14 cellular contexts compared by ENCODE assay signal in the genomic region with DNA sequence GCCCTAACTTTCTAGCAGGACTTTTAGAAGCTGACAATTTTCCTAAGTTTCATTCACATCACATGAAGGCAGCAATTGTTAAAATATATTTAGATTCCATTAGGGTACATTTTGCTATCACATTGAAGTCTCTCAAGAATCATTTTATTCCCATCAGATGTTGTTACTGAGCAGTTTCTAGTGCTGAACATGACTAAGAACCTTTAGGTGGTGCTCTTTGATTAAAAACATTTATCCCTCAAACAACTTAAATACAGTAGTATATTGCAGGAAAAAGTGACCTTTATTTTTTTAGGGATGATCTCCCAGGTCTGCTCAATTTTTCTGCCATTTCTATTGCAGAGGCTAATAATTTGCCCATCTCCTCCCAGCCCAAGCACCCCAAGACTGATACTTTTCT. TPM values are rescaled to one million over a fixed set of nuclear protein-coding genes. Genes with fewer than 3 reads are reported as not detected.
A peak's percentile ranks its signal among the peaks of the same experiment; 100 is the strongest.
DNase-seq lines count a peak whose midpoint lies in the region; ATAC-seq and TF ChIP-seq lines count a peak whose summit lies in the region.
"Had no signal": no experiment of that assay in that cellular context is flagged by ENCODE, and none has a peak within 500 bp of the region (broad histone marks: within the 10 kb centered on the region; RNA-seq: fewer than 3 reads in every experiment).

No MANE protein-coding gene starts in this region.

- ATAC-seq in SK-N-SH treated with all-trans-retinoic acid at 6 μM for 48 hours (peak; percentile 50; the same call in 2 of the 3 replicates), left ventricle myocardium superior (peak; percentile 34)
- ATAC-seq in activated T-cell treated with anti-CD3 and anti-CD28 coated beads, Interleukin-2, amount 50 U/mL, for 4 hours, result no peak

- no peak overlapping the region for H2AFZ ChIP-seq in OCI-LY7 (ENCODE audit: low read length)

- intact Hi-C loops in left ventricle myocardium superior (cut with micrococcal nuclease) (no loop called here), OCI-LY7 (cut with micrococcal nuclease; ENCODE audit: unreplicated experiment) (no loop called here)

- DNase-seq in AG09319 (ENCODE audit: extremely low read depth, low read depth) (no peak), left ventricle myocardium superior (no peak), OCI-LY7 (ENCODE audit: low spot score) (no peak)
- no peak for DNase-seq in activated T-cell treated with anti-CD3 and anti-CD28 coated beads, Interleukin-2, amount 50 U/mL, for 4 hours
- no peak for DNase-seq in activated naive CD4-positive, alpha-beta T cell treated with anti-CD3 and anti-CD28 coated beads, Interleukin-2, amount 50 U/mL, for 16 hours
- no peak for DNase-seq in activated CD4-positive, CD25-positive, alpha-beta regulatory T cell treated with anti-CD3 and anti-CD28 coated beads, Interleukin-2, amount 50 U/mL, for 72 hours
- DNase-seq: CD4-positive, alpha-beta T cell; HCEC 1CT; head of caudate nucleus; mesendoderm; NCI-H1092 had no signal

- H3K4me1 ChIP-seq in HEK293 (ENCODE audit: control insufficient read depth, insufficient read depth, low read length) (no peaks in the 10 kb centered on the region), OCI-LY7 (ENCODE audit: insufficient read depth, low read length, poor library complexity, severe bottlenecking) (no peaks in the 10 kb centered on the region)

- H3K36me3 Mint-ChIP-seq in activated T-cell treated with anti-CD3 and anti-CD28 coated beads, Interleukin-2, amount 50 U/mL, for 4 hours (ENCODE audit: insufficient read depth), result peaks cover 35% of the 10 kb centered on the region

- H3K4me3 ChIP-seq in HEK293 (ENCODE audit: low read depth, low read length) (no peak overlapping the region), OCI-LY7 (ENCODE audit: low read depth, low read length, poor library complexity, severe bottlenecking) (no peak overlapping the region)
- H3K4me3 ChIP-seq: upper lobe of left lung had no signal

- H3K36me3 ChIP-seq in HEK293 (ENCODE audit: control insufficient read depth in 2 of 2, insufficient read depth in 1 of 2, low read length in 2 of 2), result peaks cover 0 to 5% of the 10 kb centered on the region in 2 experiments; a peak in 2 of 3 replicates
- H3K36me3 ChIP-seq in OCI-LY7 (ENCODE audit: insufficient read depth, low read length), result peaks cover 24% of the 10 kb centered on the region

- H3K27ac ChIP-seq in HEK293 (ENCODE audit: extremely low read depth, low read depth, low read length), result no peak overlapping the region
- no peak overlapping the region for H3K27ac ChIP-seq in OCI-LY7 (ENCODE audit: low read depth, low read length, poor library complexity, severe bottlenecking)
- H3K27ac ChIP-seq: upper lobe of left lung had no signal

- H3K9me3 ChIP-seq in HEK293 (ENCODE audit: control insufficient read depth, insufficient read depth, low read depth, low read length), result no peaks in the 10 kb centered on the region
- no peaks in the 10 kb centered on the region for H3K9me3 ChIP-seq in OCI-LY7 (ENCODE audit: low read length)
- H3K9me3 ChIP-seq: upper lobe of left lung had no signal

- H3K9me2 ChIP-seq in OCI-LY7 (ENCODE audit: insufficient read depth, low read length), result no peaks in the 10 kb centered on the region

- no TSS peak for BruUV-seq in OCI-LY7 (replicated peaks; lab: Mats Ljungman, UMichigan)

- CTCF ChIA-PET in HEK293 (lab: Yijun Ruan, JAX), result interaction anchor here (0.6 to 1.9 kb wide), 6 partner anchors 10 to 763 kb away, joined by 3 to 6 read pairs (median 4); no protein-coding TSS in a partner anchor
- CTCF ChIA-PET in OCI-LY7 (lab: Charles Lee; ENCODE audit: unreplicated experiment), result no interaction called here

- no peaks in the 10 kb centered on the region for H3K9me3 Mint-ChIP-seq in activated T-cell treated with anti-CD3 and anti-CD28 coated beads, Interleukin-2, amount 50 U/mL, for 4 hours
- H3K9me3 Mint-ChIP-seq: CD4-positive, alpha-beta T cell had no signal

- H3K4me3 Mint-ChIP-seq in activated T-cell treated with anti-CD3 and anti-CD28 coated beads, Interleukin-2, amount 50 U/mL, for 4 hours, result no peak overlapping the region
- H3K4me3 Mint-ChIP-seq: CD4-positive, alpha-beta T cell had no signal

- peaks cover 33% of the 10 kb centered on the region; the same call in 1 of the 2 replicates for H3K79me2 ChIP-seq in OCI-LY7 (ENCODE audit: insufficient read depth, low read depth, low read length)

- peaks cover 28% of the 10 kb centered on the region for H3K4me1 Mint-ChIP-seq in activated T-cell treated with anti-CD3 and anti-CD28 coated beads, Interleukin-2, amount 50 U/mL, for 4 hours (ENCODE audit: low read depth)

- H3K27me3 Mint-ChIP-seq in activated T-cell treated with anti-CD3 and anti-CD28 coated beads, Interleukin-2, amount 50 U/mL, for 4 hours (ENCODE audit: low read depth), result no peaks in the 10 kb centered on the region
- H3K27me3 Mint-ChIP-seq: CD4-positive, alpha-beta T cell had no signal

- H4K20me1 ChIP-seq in OCI-LY7 (ENCODE audit: insufficient read depth, low read length), result no peaks in the 10 kb centered on the region

- TF ChIP-seq CTCF in AG09319 (IDR thresholded peaks at IDR 0.05; ENCODE audit: low read depth, low read length) (peak; percentile 4), HEK293 (tag by site-specific recombination; IDR thresholded peaks at IDR 0.05) (no peak), OCI-LY7 (conservative IDR thresholded peaks at IDR 0.05; ENCODE audit: low read length) (no peak)

- H3K4me2 ChIP-seq in OCI-LY7 (ENCODE audit: low read length), result no peak overlapping the region

- POLR2A ChIA-PET in HEK293 (lab: Yijun Ruan, JAX) (no interaction called here), OCI-LY7 (lab: Charles Lee) (interaction anchor here (0.6 kb wide), 1 partner anchor 244 kb away, joined by 3 read pairs; no protein-coding TSS in a partner anchor)

TF ChIP-seq in HEK293, 187 proteins besides CTCF, POLR2A, EP300 and RAD21:
- TF ChIP-seq HOXC10 (CRISPR knock-in tag; IDR thresholded peaks at IDR 0.05), result no peak
- TF ChIP-seq ZNF792 (tag by site-specific recombination; IDR thresholded peaks at IDR 0.05), result no peak
- peak; percentile 21; the same call in 1 of the 2 replicates for TF ChIP-seq ZNF654 (tag by site-specific recombination; IDR thresholded peaks at IDR 0.05; ENCODE audit: low read depth)

TF ChIP-seq in SK-N-SH treated with all-trans-retinoic acid at 6 μM for 48 hours, 23 proteins besides CTCF, POLR2A, EP300 and RAD21:
- TF ChIP-seq, protein P1, sequence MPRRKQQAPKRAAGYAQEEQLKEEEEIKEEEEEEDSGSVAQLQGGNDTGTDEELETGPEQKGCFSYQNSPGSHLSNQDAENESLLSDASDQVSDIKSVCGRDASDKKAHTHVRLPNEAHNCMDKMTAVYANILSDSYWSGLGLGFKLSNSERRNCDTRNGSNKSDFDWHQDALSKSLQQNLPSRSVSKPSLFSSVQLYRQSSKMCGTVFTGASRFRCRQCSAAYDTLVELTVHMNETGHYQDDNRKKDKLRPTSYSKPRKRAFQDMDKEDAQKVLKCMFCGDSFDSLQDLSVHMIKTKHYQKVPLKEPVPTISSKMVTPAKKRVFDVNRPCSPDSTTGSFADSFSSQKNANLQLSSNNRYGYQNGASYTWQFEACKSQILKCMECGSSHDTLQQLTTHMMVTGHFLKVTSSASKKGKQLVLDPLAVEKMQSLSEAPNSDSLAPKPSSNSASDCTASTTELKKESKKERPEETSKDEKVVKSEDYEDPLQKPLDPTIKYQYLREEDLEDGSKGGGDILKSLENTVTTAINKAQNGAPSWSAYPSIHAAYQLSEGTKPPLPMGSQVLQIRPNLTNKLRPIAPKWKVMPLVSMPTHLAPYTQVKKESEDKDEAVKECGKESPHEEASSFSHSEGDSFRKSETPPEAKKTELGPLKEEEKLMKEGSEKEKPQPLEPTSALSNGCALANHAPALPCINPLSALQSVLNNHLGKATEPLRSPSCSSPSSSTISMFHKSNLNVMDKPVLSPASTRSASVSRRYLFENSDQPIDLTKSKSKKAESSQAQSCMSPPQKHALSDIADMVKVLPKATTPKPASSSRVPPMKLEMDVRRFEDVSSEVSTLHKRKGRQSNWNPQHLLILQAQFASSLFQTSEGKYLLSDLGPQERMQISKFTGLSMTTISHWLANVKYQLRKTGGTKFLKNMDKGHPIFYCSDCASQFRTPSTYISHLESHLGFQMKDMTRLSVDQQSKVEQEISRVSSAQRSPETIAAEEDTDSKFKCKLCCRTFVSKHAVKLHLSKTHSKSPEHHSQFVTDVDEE (CRISPR knock-in tag; IDR thresholded peaks at IDR 0.05), result no peak
- TF ChIP-seq ZNF70 (CRISPR knock-in tag; IDR thresholded peaks at IDR 0.05) (no peak), ZNF565 (CRISPR knock-in tag; conservative IDR thresholded peaks at IDR 0.05; ENCODE audit: low read depth) (no peak)

RNA-seq across cellular contexts. Expression of a gene that starts 22.9 kb away (rescaled TPM):
- total RNA-seq in left ventricle myocardium superior, result 107 TPM
- total RNA-seq in activated T-cell treated with anti-CD3 and anti-CD28 coated beads, Interleukin-2, amount 50 U/mL, for 4 hours, result 100 to 1,000 TPM; 142 to 152 (median 151) TPM
- total RNA-seq in OCI-LY7 (2014; rRNA removed; shearing (Covaris generic)), result 68.7 and 102 TPM in 2 replicates
- 77.7 and 83.4 TPM in 2 replicates for total RNA-seq in OCI-LY7 (2022)

RNA-seq across cellular contexts. Expression of a gene that starts 58.0 kb away (rescaled TPM):
- total RNA-seq in left ventricle myocardium superior (36.6 TPM), OCI-LY7 (2022) (5.0 and 5.3 TPM in 2 replicates)
- 10 to 100 TPM; 14.7 to 18.7 (median 17.8) TPM for total RNA-seq in activated T-cell treated with anti-CD3 and anti-CD28 coated beads, Interleukin-2, amount 50 U/mL, for 4 hours
- total RNA-seq in OCI-LY7 (2014; rRNA removed; shearing (Covaris generic)), result 14.2 and 14.5 TPM in 2 replicates

Comparison
In these comparisons a context has a peak if more than half of its experiments do, and no peak if none do; other contexts are left out.
1. ATAC-seq: peak in SK-N-SH treated with all-trans-retinoic acid at 6 μM for 48 hours (single experiment) and left ventricle myocardium superior (single experiment); none in activated T-cell treated with anti-CD3 and anti-CD28 coated beads, Interleukin-2, amount 50 U/mL, for 4 hours (0 of 2).